In the genomic region with DNA sequence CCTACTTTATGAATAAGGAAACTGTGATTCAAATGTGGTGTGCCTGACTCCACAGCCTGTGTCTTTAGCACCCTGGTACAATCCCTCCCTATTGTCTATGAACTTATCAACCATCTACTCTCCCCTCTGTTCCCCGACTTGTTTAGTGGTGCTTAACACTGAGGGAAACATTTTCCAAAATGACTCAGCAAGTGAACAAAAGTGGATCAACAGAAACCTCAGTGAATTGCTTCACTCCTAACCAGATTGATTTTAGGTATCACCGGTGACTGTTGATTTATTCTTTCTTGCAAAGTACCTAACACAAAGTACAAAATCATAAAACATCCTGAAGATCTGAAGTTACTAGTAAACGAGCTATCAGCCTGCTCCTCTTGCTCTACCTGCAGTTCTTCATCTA, we compare ENCODE assay signal across 19 cellular contexts. TPM values are rescaled to one million over a fixed set of nuclear protein-coding genes. Genes with fewer than 3 reads are reported as not detected.
DNase-seq lines count a peak whose midpoint lies in the region; ATAC-seq, FAIRE-seq and TF ChIP-seq lines count a peak whose summit lies in the region.
"Had no signal": no experiment of that assay in that cellular context is flagged by ENCODE, and none has a peak within 500 bp of the region (broad histone marks: within the 10 kb centered on the region; RNA-seq: fewer than 3 reads in every experiment).

No MANE protein-coding gene starts in this region.

- H3K9me3 ChIP-seq in astrocyte (ENCODE audit: insufficient read depth, low read depth, low read length) = no peaks in the 10 kb centered on the region
- H3K9me3 ChIP-seq: Caco-2 had no signal

- H3K4me3 ChIP-seq in GM23338 (no peak overlapping the region), astrocyte (ENCODE audit: insufficient read depth, low read depth, low read length) (no peak overlapping the region)

- DNase-seq in GM23338 (ENCODE audit: low spot score) (no peak), astrocyte (ENCODE audit: low read depth) (peak; percentile 8), foreskin keratinocyte (no peak), renal cortical epithelial cell (ENCODE audit: low read depth) (peak; percentile 85), HT-29 (ENCODE audit: low spot score) (no peak), COLO668 (lab: John Stamatoyannopoulos, UW; ENCODE audit: unreplicated experiment) (no peak)
- DNase-seq: ACHN; Caco-2; DMS153; NCI-H1105 treated with DMSO at 0.1 percent for 48 hours; NCI-H187 treated with DMSO at 0.1 percent for 48 hours; NCI-H446; NCI-H69; NK-92 treated with Interleukin-12 subunit alpha and Interleukin-12 subunit beta, amount 100 ng/mL, for 24 hours; OCI-M1; SIG-M5 had no signal

- H3K79me2 ChIP-seq in GM23338 (replicated peaks; ENCODE audit: insufficient read depth) (no peaks in the 10 kb centered on the region), astrocyte (ENCODE audit: insufficient read depth, low read length) (no peaks in the 10 kb centered on the region)

- ATAC-seq in GM23338 (no peak), foreskin keratinocyte (peak; percentile 16), HG03469 (IDR thresholded peaks at IDR 0.05; ENCODE audit: unreplicated experiment) (no peak)

- no peak for FAIRE-seq in astrocyte (lab: Jason Lieb, UNC)
- FAIRE-seq: H54, HTR-8/SVneo had no signal

- H2AFZ ChIP-seq in GM23338 = no peak overlapping the region
- no peak overlapping the region for H2AFZ ChIP-seq in astrocyte (ENCODE audit: low read depth, low read length)

- H3K27ac ChIP-seq in GM23338 (ENCODE audit: low read depth) = no peak overlapping the region
- H3K27ac ChIP-seq in astrocyte (ENCODE audit: low read depth, low read length) = no peak overlapping the region
- no peak overlapping the region for H3K27ac ChIP-seq in foreskin keratinocyte

- TF ChIP-seq CTCF in GM23338 (conservative IDR thresholded peaks at IDR 0.05; ENCODE audit: low read depth in 2 of 2) = no peak
- no peak for TF ChIP-seq CTCF in astrocyte (IDR thresholded peaks at IDR 0.05; ENCODE audit: insufficient read depth, low read depth, low read length)
- no peak for TF ChIP-seq CTCF in foreskin keratinocyte (conservative IDR thresholded peaks at IDR 0.05)

- no peaks in the 10 kb centered on the region for H3F3A ChIP-seq in GM23338 (replicated peaks; ENCODE audit: low read depth)

- no peaks in the 10 kb centered on the region for H3K9me2 ChIP-seq in GM23338 (ENCODE audit: insufficient read depth)

- no peak overlapping the region for H3K4me2 ChIP-seq in GM23338
- no peak overlapping the region for H3K4me2 ChIP-seq in astrocyte (ENCODE audit: low read length)

- H3K27ac Mint-ChIP-seq in GM23338 (peak overlapping the region; percentile 72), astrocyte (ENCODE audit: unreplicated experiment) (no peak overlapping the region)

- H3K27me3 ChIP-seq in GM23338 (ENCODE audit: insufficient read depth) (no peaks in the 10 kb centered on the region), astrocyte (ENCODE audit: insufficient read depth, low read length) (no peaks in the 10 kb centered on the region), foreskin keratinocyte (no peaks in the 10 kb centered on the region)

- H3K36me3 Mint-ChIP-seq in GM23338 (ENCODE audit: low read depth) (peaks cover 13% of the 10 kb centered on the region), astrocyte (ENCODE audit: low read depth, unreplicated experiment) (peaks cover 21% of the 10 kb centered on the region)

- H3K36me3 ChIP-seq in GM23338 (ENCODE audit: insufficient read depth) = no peaks in the 10 kb centered on the region
- peaks cover 16% of the 10 kb centered on the region for H3K36me3 ChIP-seq in astrocyte (ENCODE audit: insufficient read depth, low read length)

- no peak overlapping the region for H3K4me3 Mint-ChIP-seq in GM23338
- no peak overlapping the region for H3K4me3 Mint-ChIP-seq in astrocyte (ENCODE audit: unreplicated experiment)

- H3K4me1 ChIP-seq in GM23338 (ENCODE audit: insufficient read depth) (peaks cover 4% of the 10 kb centered on the region; the same call in 1 of the 2 replicates), astrocyte (ENCODE audit: insufficient read depth, low read length) (no peaks in the 10 kb centered on the region), foreskin keratinocyte (no peaks in the 10 kb centered on the region)
- H3K4me1 ChIP-seq: Caco-2 had no signal

- H3K4me1 Mint-ChIP-seq in GM23338 = peaks cover 5% of the 10 kb centered on the region; the same call in 2 of the 3 replicates
- H3K4me1 Mint-ChIP-seq in astrocyte (ENCODE audit: low read depth, unreplicated experiment) = peaks cover 5% of the 10 kb centered on the region

- H3K27me3 Mint-ChIP-seq in GM23338 (ENCODE audit: insufficient read depth, low read depth, poor library complexity) (no peaks in the 10 kb centered on the region), astrocyte (ENCODE audit: low read depth, unreplicated experiment) (no peaks in the 10 kb centered on the region)

- H4K20me1 ChIP-seq in GM23338 (replicated peaks; ENCODE audit: insufficient read depth) (peaks cover 5% of the 10 kb centered on the region), astrocyte (ENCODE audit: insufficient read depth, low read length) (no peaks in the 10 kb centered on the region)

- H3K9me3 Mint-ChIP-seq in GM23338 (no peaks in the 10 kb centered on the region), astrocyte (ENCODE audit: unreplicated experiment) (no peaks in the 10 kb centered on the region)

- no peak overlapping the region for H3K9ac ChIP-seq in astrocyte (ENCODE audit: low read length)

TF ChIP-seq in GM23338, 12 proteins besides CTCF, POLR2A, EP300 and RAD21 (continues in another document):
- TF ChIP-seq STAT1 (IDR thresholded peaks at IDR 0.05; ENCODE audit: unreplicated experiment) (no peak), NANOG (IDR thresholded peaks at IDR 0.05; ENCODE audit: borderline replicate concordance) (no peak), EZH2 (IDR thresholded peaks at IDR 0.05; ENCODE audit: low read depth, unreplicated experiment) (no peak), JUNB (IDR thresholded peaks at IDR 0.05; ENCODE audit: unreplicated experiment) (no peak), EZH2phosphoT487 (IDR thresholded peaks at IDR 0.05; ENCODE audit: unreplicated experiment) (no peak), ZNF331 (CRISPR knock-in tag; IDR thresholded peaks at IDR 0.05; ENCODE audit: low read depth) (no peak), POLR2AphosphoS5 (IDR thresholded peaks at IDR 0.05; ENCODE audit: low read depth) (no peak)
- TF ChIP-seq, protein P1, sequence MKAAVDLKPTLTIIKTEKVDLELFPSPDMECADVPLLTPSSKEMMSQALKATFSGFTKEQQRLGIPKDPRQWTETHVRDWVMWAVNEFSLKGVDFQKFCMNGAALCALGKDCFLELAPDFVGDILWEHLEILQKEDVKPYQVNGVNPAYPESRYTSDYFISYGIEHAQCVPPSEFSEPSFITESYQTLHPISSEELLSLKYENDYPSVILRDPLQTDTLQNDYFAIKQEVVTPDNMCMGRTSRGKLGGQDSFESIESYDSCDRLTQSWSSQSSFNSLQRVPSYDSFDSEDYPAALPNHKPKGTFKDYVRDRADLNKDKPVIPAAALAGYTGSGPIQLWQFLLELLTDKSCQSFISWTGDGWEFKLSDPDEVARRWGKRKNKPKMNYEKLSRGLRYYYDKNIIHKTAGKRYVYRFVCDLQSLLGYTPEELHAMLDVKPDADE (IDR thresholded peaks at IDR 0.05) = no peak
- TF ChIP-seq, protein P2, sequence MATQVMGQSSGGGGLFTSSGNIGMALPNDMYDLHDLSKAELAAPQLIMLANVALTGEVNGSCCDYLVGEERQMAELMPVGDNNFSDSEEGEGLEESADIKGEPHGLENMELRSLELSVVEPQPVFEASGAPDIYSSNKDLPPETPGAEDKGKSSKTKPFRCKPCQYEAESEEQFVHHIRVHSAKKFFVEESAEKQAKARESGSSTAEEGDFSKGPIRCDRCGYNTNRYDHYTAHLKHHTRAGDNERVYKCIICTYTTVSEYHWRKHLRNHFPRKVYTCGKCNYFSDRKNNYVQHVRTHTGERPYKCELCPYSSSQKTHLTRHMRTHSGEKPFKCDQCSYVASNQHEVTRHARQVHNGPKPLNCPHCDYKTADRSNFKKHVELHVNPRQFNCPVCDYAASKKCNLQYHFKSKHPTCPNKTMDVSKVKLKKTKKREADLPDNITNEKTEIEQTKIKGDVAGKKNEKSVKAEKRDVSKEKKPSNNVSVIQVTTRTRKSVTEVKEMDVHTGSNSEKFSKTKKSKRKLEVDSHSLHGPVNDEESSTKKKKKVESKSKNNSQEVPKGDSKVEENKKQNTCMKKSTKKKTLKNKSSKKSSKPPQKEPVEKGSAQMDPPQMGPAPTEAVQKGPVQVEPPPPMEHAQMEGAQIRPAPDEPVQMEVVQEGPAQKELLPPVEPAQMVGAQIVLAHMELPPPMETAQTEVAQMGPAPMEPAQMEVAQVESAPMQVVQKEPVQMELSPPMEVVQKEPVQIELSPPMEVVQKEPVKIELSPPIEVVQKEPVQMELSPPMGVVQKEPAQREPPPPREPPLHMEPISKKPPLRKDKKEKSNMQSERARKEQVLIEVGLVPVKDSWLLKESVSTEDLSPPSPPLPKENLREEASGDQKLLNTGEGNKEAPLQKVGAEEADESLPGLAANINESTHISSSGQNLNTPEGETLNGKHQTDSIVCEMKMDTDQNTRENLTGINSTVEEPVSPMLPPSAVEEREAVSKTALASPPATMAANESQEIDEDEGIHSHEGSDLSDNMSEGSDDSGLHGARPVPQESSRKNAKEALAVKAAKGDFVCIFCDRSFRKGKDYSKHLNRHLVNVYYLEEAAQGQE (IDR thresholded peaks at IDR 0.05; ENCODE audit: unreplicated experiment) = no peak

RNA-seq across cellular contexts. Expression of a gene that starts 42.1 kb away (rescaled TPM):
- total RNA-seq in GM23338 (2014; rRNA removed; shearing (Covaris generic)) = 19.7 and 20.3 TPM in 2 replicates
- polyA plus RNA-seq in GM23338 (2016; fragmentation: Nextera tagmentation; extraction: Ambion mirVana) = 7.9 and 9.5 TPM in 2 replicates
- total RNA-seq in astrocyte = 14.1 and 14.9 TPM in 2 replicates
- 9.7 and 10.5 TPM in 2 replicates for total RNA-seq in foreskin keratinocyte
- 0.93 and 1.3 TPM in 2 replicates for polyA plus RNA-seq in foreskin keratinocyte
- total RNA-seq in renal cortical epithelial cell = 12.7 and 27.8 TPM in 2 replicates
- total RNA-seq in HT-29 (2014; rRNA removed; shearing (Covaris generic)) = 7.3 and 7.4 TPM in 2 replicates

Comparison
In these comparisons a context has a peak if more than half of its experiments do, and no peak if none do; other contexts are left out.
1. DNase-seq: peak in astrocyte (single experiment) and renal cortical epithelial cell (single experiment); none in GM23338 (single experiment), foreskin keratinocyte (0 of 2), HT-29 (single experiment) and COLO668 (single experiment).